Comparison of ENCODE assay signal across 1 cellular context in genomic region chr1:161749509-161750407, GRCh38.
TF ChIP-seq lines count a peak whose summit lies in the region.

Gene DUSP12 (plus strand): TSS chr1:161749786. CDS start chr1:161749802, 16 bp downstream.

TF ChIP-seq in K562, 482 proteins besides CTCF, POLR2A, EP300 and RAD21 (continued from another document and continues in another):
- TF ChIP-seq ATF2 (CRISPR knock-in tag; IDR thresholded peaks at IDR 0.05) (no peak), E2F3 (CRISPR knock-in tag; IDR thresholded peaks at IDR 0.05) (peak; percentile 66; the same call in 1 of the 2 replicates), RNF2 (IDR thresholded peaks at IDR 0.05) (peak; percentile 75), PATZ1 (CRISPR knock-in tag; IDR thresholded peaks at IDR 0.05; ENCODE audit: borderline replicate concordance) (no peak), GTF2F1 (IDR thresholded peaks at IDR 0.05; ENCODE audit: low read depth, low read length) (no peak), CEBPB (tag; IDR thresholded peaks at IDR 0.05) (no peak), GTF2E2 (tag; IDR thresholded peaks at IDR 0.05) (peak; percentile 86; the same call in 1 of the 2 replicates), FOXP4 (CRISPR knock-in tag; IDR thresholded peaks at IDR 0.05; ENCODE audit: borderline replicate concordance) (0 out of 2 replicates have a peak, but pooled peaks have one; percentile 15), ELF1 (tag; IDR thresholded peaks at IDR 0.05) (peak; percentile 67), SNIP1 (IDR thresholded peaks at IDR 0.05; ENCODE audit: low read depth) (peak; percentile 92), HMG20B (CRISPR knock-in tag; IDR thresholded peaks at IDR 0.05) (no peak), RCOR1 (IDR thresholded peaks at IDR 0.05; ENCODE audit: borderline replicate concordance in 1 of 2, low read depth in 2 of 2, low read length in 2 of 2) (peak; percentile 57 to 75; a peak in 3 of 4 replicates), ZBTB12 (CRISPR knock-in tag; IDR thresholded peaks at IDR 0.05) (no peak), ZNF239 (CRISPR knock-in tag; IDR thresholded peaks at IDR 0.05) (no peak), PHB (CRISPR knock-in tag; IDR thresholded peaks at IDR 0.05) (no peak), GABPB2 (CRISPR knock-in tag; conservative IDR thresholded peaks at IDR 0.05) (no peak), RFX7 (CRISPR knock-in tag; IDR thresholded peaks at IDR 0.05) (no peak), ARID3B (CRISPR knock-in tag; IDR thresholded peaks at IDR 0.05; ENCODE audit: borderline replicate concordance) (no peak), KLF13 (tag; IDR thresholded peaks at IDR 0.05; ENCODE audit: borderline replicate concordance, low read depth) (no peak), IRF1 (CRISPR knock-in tag; IDR thresholded peaks at IDR 0.05; ENCODE audit: borderline replicate concordance) (no peak), GATAD2B (IDR thresholded peaks at IDR 0.05; ENCODE audit: borderline replicate concordance) (no peak), ZNF644 (tag; IDR thresholded peaks at IDR 0.05; ENCODE audit: low read depth) (no peak), ZBTB9 (CRISPR knock-in tag; IDR thresholded peaks at IDR 0.05) (0 out of 2 replicates have a peak, but pooled peaks have one; percentile 58), ZNF217 (CRISPR knock-in tag; IDR thresholded peaks at IDR 0.05) (no peak), HMG20A (CRISPR knock-in tag; conservative IDR thresholded peaks at IDR 0.05) (no peak), SIX5 (IDR thresholded peaks at IDR 0.05; ENCODE audit: borderline replicate concordance in 1 of 2, insufficient read depth in 1 of 2, low read depth in 1 of 2, low read length in 2 of 2) (peak in 1 of 2 experiments; percentile 18; a peak in 2 of 4 replicates), ZNF263 (CRISPR knock-in tag; IDR thresholded peaks at IDR 0.05; ENCODE audit: borderline replicate concordance) (peak; percentile 90), ZNF655 (CRISPR knock-in tag; IDR thresholded peaks at IDR 0.05) (no peak), TBP (optimal IDR thresholded peaks at IDR 0.05; ENCODE audit: low read depth, low read length) (peak; percentile 62), MCM2 (IDR thresholded peaks at IDR 0.05; ENCODE audit: low read depth) (no peak), ETV6 (IDR thresholded peaks at IDR 0.05; ENCODE audit: borderline replicate concordance in 1 of 2, low read depth in 2 of 2, low read length in 1 of 2) (peak in 1 of 2 experiments; percentile 17; a peak in 1 of 4 replicates), ETV6 (CRISPR knock-in tag; IDR thresholded peaks at IDR 0.05; ENCODE audit: borderline replicate concordance) (no peak), HDAC1 (IDR thresholded peaks at IDR 0.05) (peak in 1 of 2 experiments; percentile 89; a peak in 2 of 4 replicates), MLLT1 (IDR thresholded peaks at IDR 0.05) (peak in 1 of 2 experiments; percentile 14; a peak in 1 of 4 replicates), DACH1 (IDR thresholded peaks at IDR 0.05; ENCODE audit: partially characterized antibody) (no peak), NFIX (CRISPR knock-in tag; IDR thresholded peaks at IDR 0.05; ENCODE audit: low read depth) (no peak), CXXC5 (CRISPR knock-in tag; IDR thresholded peaks at IDR 0.05) (peak; percentile 77), ZNF23 (CRISPR knock-in tag; IDR thresholded peaks at IDR 0.05) (no peak), ARNT (IDR thresholded peaks at IDR 0.05) (peak in 1 of 2 experiments; percentile 27; a peak in 1 of 4 replicates), HCFC1 (IDR thresholded peaks at IDR 0.05; ENCODE audit: low read depth, low read length) (peak; percentile 80), C11orf30 (IDR thresholded peaks at IDR 0.05; ENCODE audit: low read depth) (peak; percentile 65), ZBTB11 (CRISPR knock-in tag; IDR thresholded peaks at IDR 0.05) (peak in 1 of 3 experiments; percentile 89; a peak in 2 of 6 replicates), ZEB2 (IDR thresholded peaks at IDR 0.05) (no peak), GMEB1 (CRISPR knock-in tag; IDR thresholded peaks at IDR 0.05) (peak; percentile 30; the same call in 1 of the 2 replicates), PHF8 (IDR thresholded peaks at IDR 0.05; ENCODE audit: borderline replicate concordance, low read length) (peak; percentile 94)
